Comparison of ENCODE assay signal across 8 cellular contexts in the genomic region with DNA sequence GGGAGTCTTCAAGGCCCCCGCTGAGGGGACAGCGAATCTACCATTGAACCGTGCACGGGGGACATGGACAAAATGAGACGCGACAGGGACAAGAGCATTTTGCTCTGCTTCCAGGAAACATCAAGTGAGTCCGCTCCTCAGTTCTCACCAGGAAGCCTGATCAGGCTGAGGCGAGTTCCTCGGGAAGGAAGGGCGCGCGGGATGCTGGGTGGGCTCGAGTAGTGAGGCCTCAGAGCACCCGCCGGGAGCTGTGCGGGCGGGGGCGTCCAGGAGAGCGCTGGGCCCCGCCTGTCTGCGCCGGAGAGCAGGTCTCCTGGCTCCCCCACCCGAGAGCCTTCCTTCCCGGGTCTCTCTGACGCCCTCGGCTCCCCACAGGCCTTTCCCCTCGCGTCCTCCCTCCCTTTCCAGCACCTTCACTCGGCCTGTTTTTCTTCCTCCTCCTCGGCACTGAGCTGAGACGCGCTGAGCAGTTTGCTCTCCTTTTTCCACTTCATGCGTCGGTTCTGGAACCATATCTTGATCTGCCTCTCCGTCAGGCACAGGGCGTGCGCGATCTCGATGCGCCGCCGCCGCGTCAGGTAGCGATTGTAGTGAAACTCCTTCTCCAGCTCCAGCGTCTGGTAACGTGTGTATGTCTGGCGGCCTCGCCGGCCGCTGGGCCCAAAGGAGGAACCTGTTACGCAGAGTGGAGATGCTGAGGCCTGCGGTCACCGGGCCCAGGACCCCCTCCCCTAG. TPM values are rescaled to one million over a fixed set of nuclear protein-coding genes. Genes with fewer than 3 reads are reported as not detected.
DNase-seq lines count a peak whose midpoint lies in the region; ATAC-seq and TF ChIP-seq lines count a peak whose summit lies in the region.

No MANE protein-coding gene starts in this region.

- H3K4me3 Mint-ChIP-seq in activated naive CD8-positive, alpha-beta T cell treated with anti-CD3 and anti-CD28 coated beads, Interleukin-2, amount 50 U/mL, for 24 hours, result peak overlapping the region; percentile 58

- no peak for TF ChIP-seq CTCF in vagina (IDR thresholded peaks at IDR 0.05)

- H3K27ac Mint-ChIP-seq in activated naive CD8-positive, alpha-beta T cell treated with anti-CD3 and anti-CD28 coated beads, Interleukin-2, amount 50 U/mL, for 24 hours, result no peak overlapping the region

- no peaks in the 10 kb centered on the region for H3K36me3 Mint-ChIP-seq in activated naive CD8-positive, alpha-beta T cell treated with anti-CD3 and anti-CD28 coated beads, Interleukin-2, amount 50 U/mL, for 24 hours (ENCODE audit: low read depth)

- H3K9me3 ChIP-seq in mesodermal cell (ENCODE audit: control insufficient read depth, low read length) (no peaks in the 10 kb centered on the region), vagina (no peaks in the 10 kb centered on the region)

- intact Hi-C loops in vagina (cut with DNase I), result loop anchor here (5.0 to 10.0 kb wide), 2 partner anchors 259 to 571 kb away; no protein-coding TSS in a partner anchor

- peaks cover 6% of the 10 kb centered on the region for H3K27me3 ChIP-seq in vagina

- ATAC-seq in activated naive CD8-positive, alpha-beta T cell treated with anti-CD3 and anti-CD28 coated beads, Interleukin-2, amount 50 U/mL, for 24 hours, result no peak
- no peak for ATAC-seq in HG02678 (IDR thresholded peaks at IDR 0.05; ENCODE audit: unreplicated experiment)
- no peak for ATAC-seq in GM21526 (IDR thresholded peaks at IDR 0.05; ENCODE audit: low FRiP score, unreplicated experiment)

- WGBS in mesodermal cell (ENCODE audit: insufficient coverage in 2 of 2), 2 experiments, result 4 to 5% methylated on average over 42 to 45 of the region's 54 CpGs

- no peak for TF ChIP-seq POLR2A in vagina (IDR thresholded peaks at IDR 0.05)

- H3K4me1 Mint-ChIP-seq in activated naive CD8-positive, alpha-beta T cell treated with anti-CD3 and anti-CD28 coated beads, Interleukin-2, amount 50 U/mL, for 24 hours, result peaks cover 36% of the 10 kb centered on the region

- H3K36me3 ChIP-seq in mesodermal cell (ENCODE audit: control insufficient read depth, insufficient read depth, low read length) (no peaks in the 10 kb centered on the region), vagina (no peaks in the 10 kb centered on the region)

- H3K27me3 Mint-ChIP-seq in activated naive CD8-positive, alpha-beta T cell treated with anti-CD3 and anti-CD28 coated beads, Interleukin-2, amount 50 U/mL, for 24 hours, result peaks cover 83% of the 10 kb centered on the region

- no peaks in the 10 kb centered on the region for H3K9me3 Mint-ChIP-seq in activated naive CD8-positive, alpha-beta T cell treated with anti-CD3 and anti-CD28 coated beads, Interleukin-2, amount 50 U/mL, for 24 hours

- H3K4me3 ChIP-seq in mesodermal cell (ENCODE audit: extremely low read depth, insufficient read depth, low read length, poor library complexity, severe bottlenecking) (peak overlapping the region; percentile 54), vagina (no peak overlapping the region)

- H3K27ac ChIP-seq in mesodermal cell (ENCODE audit: low read depth, low read length, severe bottlenecking) (peak overlapping the region; percentile 91), vagina (no peak overlapping the region)

- peak; percentile 55 for DNase-seq in stimulated activated CD4-positive, alpha-beta T cell treated with anti-CD3 and anti-CD28 coated beads, Interleukin-4, amount 100 ng/mL, for 1 hour
- no peak for DNase-seq in stimulated activated CD4-positive, alpha-beta T cell treated with anti-CD3 and anti-CD28 coated beads, Interleukin-4, amount 100 ng/mL, for 4 hours
- no peak for DNase-seq in activated naive CD8-positive, alpha-beta T cell treated with anti-CD3 and anti-CD28 coated beads, Interleukin-2, amount 50 U/mL, for 24 hours
- DNase-seq in vagina (ENCODE audit: extremely low spot score in 2 of 2), result no peak
- no peak for DNase-seq in COR-L47 (lab: John Stamatoyannopoulos, UW)

- H3K4me1 ChIP-seq in mesodermal cell (ENCODE audit: control insufficient read depth, insufficient read depth, low read length, poor library complexity, severe bottlenecking) (peaks cover 22% of the 10 kb centered on the region), vagina (peaks cover 34% of the 10 kb centered on the region)

RNA-seq across cellular contexts. Expression of gene HOXB5, which starts 2.6 kb away (rescaled TPM):
- 13.7 TPM for polyA plus RNA-seq in mesodermal cell (2013, experiment 1 of 2)
- 15.0 TPM for polyA plus RNA-seq in mesodermal cell (2013, experiment 2 of 2)
- total RNA-seq in vagina, result 0.74 TPM

RNA-seq across cellular contexts. Expression of gene HOXB3, which starts 6.1 kb away (rescaled TPM):
- polyA plus RNA-seq in mesodermal cell (2013, experiment 1 of 2), result 28.7 TPM
- 27.8 TPM for polyA plus RNA-seq in mesodermal cell (2013, experiment 2 of 2)
- total RNA-seq in vagina, result 17.7 TPM

RNA-seq across cellular contexts. Expression of gene HOXB6, which starts 8.6 kb away (rescaled TPM):
- polyA plus RNA-seq in mesodermal cell (2013, experiment 1 of 2), result 38.9 TPM
- 49.8 TPM for polyA plus RNA-seq in mesodermal cell (2013, experiment 2 of 2)
- total RNA-seq in vagina, result 1.2 TPM

RNA-seq across cellular contexts. Expression of gene HOXB7, which starts 14.7 kb away (rescaled TPM):
- 10.4 TPM for polyA plus RNA-seq in mesodermal cell (2013, experiment 1 of 2)
- 19.8 TPM for polyA plus RNA-seq in mesodermal cell (2013, experiment 2 of 2)
- total RNA-seq in vagina, result 3.2 TPM

RNA-seq across cellular contexts. Expression of gene HOXB4, which starts 18.0 kb away (rescaled TPM):
- 6.6 TPM for polyA plus RNA-seq in mesodermal cell (2013, experiment 1 of 2)
- polyA plus RNA-seq in mesodermal cell (2013, experiment 2 of 2), result 7.8 TPM
- 1.5 TPM for total RNA-seq in vagina
